1 cellular context compared by ENCODE assay signal in genomic region chr2:44168684-44169154, GRCh38.
TF ChIP-seq lines count a peak whose summit lies in the region.

PPM1B (plus strand) TSS chr2:44168875; CDS start chr2:44201200, 32,325 bp downstream.

TF ChIP-seq in HepG2, 621 proteins besides CTCF, POLR2A, EP300 and RAD21 (continued from another document and continues in another):
- TF ChIP-seq, protein P1, sequence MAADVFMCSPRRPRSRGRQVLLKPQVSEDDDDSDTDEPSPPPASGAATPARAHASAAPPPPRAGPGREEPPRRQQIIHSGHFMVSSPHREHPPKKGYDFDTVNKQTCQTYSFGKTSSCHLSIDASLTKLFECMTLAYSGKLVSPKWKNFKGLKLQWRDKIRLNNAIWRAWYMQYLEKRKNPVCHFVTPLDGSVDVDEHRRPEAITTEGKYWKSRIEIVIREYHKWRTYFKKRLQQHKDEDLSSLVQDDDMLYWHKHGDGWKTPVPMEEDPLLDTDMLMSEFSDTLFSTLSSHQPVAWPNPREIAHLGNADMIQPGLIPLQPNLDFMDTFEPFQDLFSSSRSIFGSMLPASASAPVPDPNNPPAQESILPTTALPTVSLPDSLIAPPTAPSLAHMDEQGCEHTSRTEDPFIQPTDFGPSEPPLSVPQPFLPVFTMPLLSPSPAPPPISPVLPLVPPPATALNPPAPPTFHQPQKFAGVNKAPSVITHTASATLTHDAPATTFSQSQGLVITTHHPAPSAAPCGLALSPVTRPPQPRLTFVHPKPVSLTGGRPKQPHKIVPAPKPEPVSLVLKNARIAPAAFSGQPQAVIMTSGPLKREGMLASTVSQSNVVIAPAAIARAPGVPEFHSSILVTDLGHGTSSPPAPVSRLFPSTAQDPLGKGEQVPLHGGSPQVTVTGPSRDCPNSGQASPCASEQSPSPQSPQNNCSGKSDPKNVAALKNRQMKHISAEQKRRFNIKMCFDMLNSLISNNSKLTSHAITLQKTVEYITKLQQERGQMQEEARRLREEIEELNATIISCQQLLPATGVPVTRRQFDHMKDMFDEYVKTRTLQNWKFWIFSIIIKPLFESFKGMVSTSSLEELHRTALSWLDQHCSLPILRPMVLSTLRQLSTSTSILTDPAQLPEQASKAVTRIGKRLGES (CRISPR knock-in tag; IDR thresholded peaks at IDR 0.05; ENCODE audit: borderline replicate concordance): no peak
- TF ChIP-seq ZNF687 (CRISPR knock-in tag; IDR thresholded peaks at IDR 0.05) (peak; percentile 46; the same call in 1 of the 2 replicates), POGK (CRISPR knock-in tag; conservative IDR thresholded peaks at IDR 0.05) (peak; percentile 43; the same call in 1 of the 2 replicates), ZFY (CRISPR knock-in tag; IDR thresholded peaks at IDR 0.05) (peak; percentile 84), HNRNPK (IDR thresholded peaks at IDR 0.05; ENCODE audit: low read depth, low read length, poor library complexity, severe bottlenecking) (no peak), SP5 (CRISPR knock-in tag; IDR thresholded peaks at IDR 0.05; ENCODE audit: borderline replicate concordance, low read depth) (peak; percentile 92), ZNF317 (CRISPR knock-in tag; IDR thresholded peaks at IDR 0.05) (peak; percentile 49; the same call in 1 of the 2 replicates), ZBTB21 (CRISPR knock-in tag; IDR thresholded peaks at IDR 0.05) (no peak), ZNF335 (CRISPR knock-in tag; IDR thresholded peaks at IDR 0.05) (no peak), SOX6 (IDR thresholded peaks at IDR 0.05) (no peak), SOX6 (CRISPR knock-in tag; IDR thresholded peaks at IDR 0.05) (no peak), ZBTB26 (CRISPR knock-in tag; IDR thresholded peaks at IDR 0.05; ENCODE audit: borderline replicate concordance) (peak; percentile 33; the same call in 1 of the 2 replicates), HDAC2 (CRISPR knock-in tag; IDR thresholded peaks at IDR 0.05) (0 out of 2 replicates have a peak, but pooled peaks have one; percentile 23), NFKBIZ (CRISPR knock-in tag; IDR thresholded peaks at IDR 0.05) (no peak), AKAP8 (CRISPR knock-in tag; IDR thresholded peaks at IDR 0.05) (no peak), HDAC6 (IDR thresholded peaks at IDR 0.05; ENCODE audit: low read depth, low read length) (no peak), ATF7-NPFF (CRISPR knock-in tag; IDR thresholded peaks at IDR 0.05; ENCODE audit: low read depth) (no peak), RERE (CRISPR knock-in tag; IDR thresholded peaks at IDR 0.05; ENCODE audit: low read depth) (no peak), ZNF788 (CRISPR knock-in tag; IDR thresholded peaks at IDR 0.05; ENCODE audit: borderline replicate concordance) (peak; percentile 64; the same call in 1 of the 2 replicates), RCOR2 (CRISPR knock-in tag; IDR thresholded peaks at IDR 0.05) (no peak), ATF6 (CRISPR knock-in tag; conservative IDR thresholded peaks at IDR 0.05) (no peak), ZNF3 (CRISPR knock-in tag; IDR thresholded peaks at IDR 0.05) (no peak), BHLHE40 (IDR thresholded peaks at IDR 0.05; ENCODE audit: low read length) (no peak), NFIC (IDR thresholded peaks at IDR 0.05; ENCODE audit: low read length) (no peak), MED8 (CRISPR knock-in tag; IDR thresholded peaks at IDR 0.05; ENCODE audit: insufficient replicate concordance) (peak; percentile 27), MATR3 (CRISPR knock-in tag; IDR thresholded peaks at IDR 0.05) (no peak), ZSCAN22 (CRISPR knock-in tag; IDR thresholded peaks at IDR 0.05) (no peak), ZBTB7A (CRISPR knock-in tag; IDR thresholded peaks at IDR 0.05) (peak; percentile 69; the same call in 1 of the 2 replicates), ZKSCAN8 (CRISPR knock-in tag; IDR thresholded peaks at IDR 0.05; ENCODE audit: borderline replicate concordance) (peak; percentile 40; the same call in 1 of the 2 replicates), TEAD2 (CRISPR knock-in tag; IDR thresholded peaks at IDR 0.05) (no peak), ZNF337 (CRISPR knock-in tag; IDR thresholded peaks at IDR 0.05; ENCODE audit: borderline replicate concordance, low read depth) (no peak), PPARG (CRISPR knock-in tag; conservative IDR thresholded peaks at IDR 0.05) (0 out of 2 replicates have a peak, but pooled peaks have one; percentile 19), IKZF4 (CRISPR knock-in tag; IDR thresholded peaks at IDR 0.05; ENCODE audit: borderline replicate concordance, low read depth, not compliant biosample characterization) (peak; percentile 77)
- TF ChIP-seq, protein P2, sequence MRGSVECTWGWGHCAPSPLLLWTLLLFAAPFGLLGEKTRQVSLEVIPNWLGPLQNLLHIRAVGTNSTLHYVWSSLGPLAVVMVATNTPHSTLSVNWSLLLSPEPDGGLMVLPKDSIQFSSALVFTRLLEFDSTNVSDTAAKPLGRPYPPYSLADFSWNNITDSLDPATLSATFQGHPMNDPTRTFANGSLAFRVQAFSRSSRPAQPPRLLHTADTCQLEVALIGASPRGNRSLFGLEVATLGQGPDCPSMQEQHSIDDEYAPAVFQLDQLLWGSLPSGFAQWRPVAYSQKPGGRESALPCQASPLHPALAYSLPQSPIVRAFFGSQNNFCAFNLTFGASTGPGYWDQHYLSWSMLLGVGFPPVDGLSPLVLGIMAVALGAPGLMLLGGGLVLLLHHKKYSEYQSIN (CRISPR knock-in tag; IDR thresholded peaks at IDR 0.05; ENCODE audit: borderline replicate concordance): no peak
- TF ChIP-seq, protein P3, sequence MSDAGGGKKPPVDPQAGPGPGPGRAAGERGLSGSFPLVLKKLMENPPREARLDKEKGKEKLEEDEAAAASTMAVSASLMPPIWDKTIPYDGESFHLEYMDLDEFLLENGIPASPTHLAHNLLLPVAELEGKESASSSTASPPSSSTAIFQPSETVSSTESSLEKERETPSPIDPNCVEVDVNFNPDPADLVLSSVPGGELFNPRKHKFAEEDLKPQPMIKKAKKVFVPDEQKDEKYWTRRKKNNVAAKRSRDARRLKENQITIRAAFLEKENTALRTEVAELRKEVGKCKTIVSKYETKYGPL (CRISPR knock-in tag; IDR thresholded peaks at IDR 0.05): no peak
- TF ChIP-seq, protein P4, sequence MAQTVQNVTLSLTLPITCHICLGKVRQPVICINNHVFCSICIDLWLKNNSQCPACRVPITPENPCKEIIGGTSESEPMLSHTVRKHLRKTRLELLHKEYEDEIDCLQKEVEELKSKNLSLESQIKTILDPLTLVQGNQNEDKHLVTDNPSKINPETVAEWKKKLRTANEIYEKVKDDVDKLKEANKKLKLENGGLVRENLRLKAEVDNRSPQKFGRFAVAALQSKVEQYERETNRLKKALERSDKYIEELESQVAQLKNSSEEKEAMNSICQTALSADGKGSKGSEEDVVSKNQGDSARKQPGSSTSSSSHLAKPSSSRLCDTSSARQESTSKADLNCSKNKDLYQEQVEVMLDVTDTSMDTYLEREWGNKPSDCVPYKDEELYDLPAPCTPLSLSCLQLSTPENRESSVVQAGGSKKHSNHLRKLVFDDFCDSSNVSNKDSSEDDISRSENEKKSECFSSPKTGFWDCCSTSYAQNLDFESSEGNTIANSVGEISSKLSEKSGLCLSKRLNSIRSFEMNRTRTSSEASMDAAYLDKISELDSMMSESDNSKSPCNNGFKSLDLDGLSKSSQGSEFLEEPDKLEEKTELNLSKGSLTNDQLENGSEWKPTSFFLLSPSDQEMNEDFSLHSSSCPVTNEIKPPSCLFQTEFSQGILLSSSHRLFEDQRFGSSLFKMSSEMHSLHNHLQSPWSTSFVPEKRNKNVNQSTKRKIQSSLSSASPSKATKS (CRISPR knock-in tag; IDR thresholded peaks at IDR 0.05): no peak
